In genomic region chr19:1852729-1853128, GRCh38 we compare ENCODE assay signal across 1 cellular context.
TF ChIP-seq lines count a peak whose summit lies in the region.

No MANE protein-coding gene starts in this region.

TF ChIP-seq in HepG2, 621 proteins besides CTCF, POLR2A, EP300 and RAD21:
- TF ChIP-seq RBM39 (IDR thresholded peaks at IDR 0.05; ENCODE audit: low read depth, low read length, poor library complexity, severe bottlenecking) (peak; percentile 10), ZNF761 (CRISPR knock-in tag; conservative IDR thresholded peaks at IDR 0.05) (no peak)
